ENCODE assay signal across 8 cellular contexts in genomic region chr4:124903995-124904722, GRCh38.
DNase-seq lines count a peak whose midpoint lies in the region; ATAC-seq and TF ChIP-seq lines count a peak whose summit lies in the region.

No MANE protein-coding gene starts in this region.

- no peak for TF ChIP-seq CTCF in HCT116 (IDR thresholded peaks at IDR 0.05 in 2 of 3, conservative IDR thresholded peaks at IDR 0.05 in 1 of 3; ENCODE audit: borderline replicate concordance in 1 of 3, insufficient read depth in 1 of 3, low read depth in 2 of 3, low read length in 2 of 3)
- TF ChIP-seq CTCF in gastrocnemius medialis (IDR thresholded peaks at IDR 0.05 in 4 of 5, conservative IDR thresholded peaks at IDR 0.05 in 1 of 5): no peak

- H3K9ac ChIP-seq in HCT116 (ENCODE audit: low read length): peak overlapping the region; percentile 34

- peak overlapping the region; percentile 74 for H3K4me2 ChIP-seq in HCT116 (ENCODE audit: low read length)

- no peaks in the 10 kb centered on the region for H3K9me2 ChIP-seq in HCT116 (ENCODE audit: insufficient read depth)

- intact Hi-C loops in HCT116 (cut with micrococcal nuclease): no loop called here
- intact Hi-C loops in gastrocnemius medialis (cut with DNase I; ENCODE audit: low total_unique reads): loop anchor here (1.0 to 2.0 kb wide), 2 partner anchors 32 to 191 kb away; partner anchors contain the start of gene ANKRD50

- H3K27me3 ChIP-seq in HCT116 (ENCODE audit: insufficient read depth, low read length) (no peaks in the 10 kb centered on the region), gastrocnemius medialis (no peaks in the 10 kb centered on the region)

- H3K36me3 ChIP-seq in HCT116 (ENCODE audit: control insufficient read depth in 1 of 2, insufficient read depth in 2 of 2, low read length in 2 of 2): no peaks in the 10 kb centered on the region
- no peaks in the 10 kb centered on the region for H3K36me3 ChIP-seq in gastrocnemius medialis

- H3K4me3 ChIP-seq in HCT116 (replicated peaks in 1 of 2; ENCODE audit: low read depth in 1 of 2, low read length in 2 of 2) (peak overlapping the region; percentile 9 to 47), gastrocnemius medialis (peak overlapping the region in 3 of 4 donors; percentile 8 to 19 (median 16))

- POLR2A ChIA-PET in HCT116 (lab: Charles Lee): interaction anchor here (1.2 to 1.3 kb wide), 2 partner anchors 12 to 30 kb away, joined by 3 read pairs; no protein-coding TSS in a partner anchor

- RAD21 ChIA-PET in HCT116 (lab: Charles Lee; ENCODE audit: low non-redundant PET in 1 of 2, low total read pairs in 2 of 2, uncharacterized antibody in 2 of 2, unreplicated experiment in 2 of 2): interaction anchor here in 1 of 2 experiments (0.6 kb wide), 1 partner anchor 165 kb away, joined by 3 read pairs; no protein-coding TSS in a partner anchor

- in situ Hi-C loops in gastrocnemius medialis (cut with MboI; ENCODE audit: low sequenced_read_pairs in 4 of 4): no loop called here

- no peaks in the 10 kb centered on the region for H4K20me1 ChIP-seq in HCT116 (ENCODE audit: insufficient read depth)

- H3K79me2 ChIP-seq in HCT116 (ENCODE audit: insufficient read depth, low read length): no peaks in the 10 kb centered on the region

- peak; percentile 47 for DNase-seq in HCT116 (ENCODE audit: low read depth, low spot score)
- DNase-seq in OCI-M1 (lab: John Stamatoyannopoulos, UW): peak; percentile 31
- DNase-seq in fibroblast of the conjunctiva (ENCODE audit: low read depth): peak; percentile 41
- peak; percentile 47 to 78 for DNase-seq in gastrocnemius medialis
- DNase-seq in GDM1 (lab: John Stamatoyannopoulos, UW): no peak

- H3K9me3 ChIP-seq in HCT116 (ENCODE audit: control insufficient read depth in 1 of 2, insufficient read depth in 1 of 2, low read depth in 1 of 2, low read length in 2 of 2) (no peaks in the 10 kb centered on the region), gastrocnemius medialis (no peaks in the 10 kb centered on the region)

- no peak; the same call in 1 of the 2 replicates for TF ChIP-seq RAD21 in HCT116 (IDR thresholded peaks at IDR 0.05; ENCODE audit: low read depth)

- H3K4me1 ChIP-seq in HCT116 (ENCODE audit: control insufficient read depth in 1 of 2, insufficient read depth in 2 of 2, low read length in 2 of 2) (peaks cover 17 to 21% of the 10 kb centered on the region in 2 experiments), gastrocnemius medialis (peaks cover 30 to 32% of the 10 kb centered on the region in 2 donors)

- ATAC-seq in HCT116 (peak; percentile 87), gastrocnemius medialis (peak; percentile 97 to 98), GM21423 (IDR thresholded peaks at IDR 0.05; ENCODE audit: unreplicated experiment) (no peak), GM19035 (IDR thresholded peaks at IDR 0.05; ENCODE audit: unreplicated experiment) (no peak), GM21737 (IDR thresholded peaks at IDR 0.05; ENCODE audit: unreplicated experiment) (no peak)

- H2AFZ ChIP-seq in HCT116 (ENCODE audit: low read depth, low read length, poor library complexity, severe bottlenecking): peak overlapping the region; percentile 94

- CTCF ChIA-PET in HCT116 (lab: Charles Lee): no interaction called here

- no TSS peak for BruUV-seq in HCT116 (replicated peaks; lab: Mats Ljungman, UMichigan)

- H3K27ac ChIP-seq in HCT116 (ENCODE audit: low read depth, low read length) (peak overlapping the region; percentile 48), gastrocnemius medialis (peak overlapping the region; percentile 33 to 76 (median 52))

- TF ChIP-seq POLR2A in HCT116 (IDR thresholded peaks at IDR 0.05; ENCODE audit: borderline replicate concordance, extremely low read depth, insufficient read depth, insufficient read length): no peak
- no peak for TF ChIP-seq POLR2A in gastrocnemius medialis (IDR thresholded peaks at IDR 0.05)

TF ChIP-seq in HCT116, 20 proteins besides CTCF, POLR2A, EP300 and RAD21:
- TF ChIP-seq YY1 (IDR thresholded peaks at IDR 0.05; ENCODE audit: extremely low read depth, insufficient replicate concordance, low read depth, low read length) (peak; percentile 75), TCF7L2 (IDR thresholded peaks at IDR 0.05; ENCODE audit: borderline replicate concordance, extremely low read depth, insufficient read depth, insufficient read length) (peak; percentile 24), POLR2AphosphoS5 (IDR thresholded peaks at IDR 0.05; ENCODE audit: low read depth, low read length) (peak; percentile 24; the same call in 1 of the 2 replicates), SIN3A (IDR thresholded peaks at IDR 0.05; ENCODE audit: low read depth) (no peak)

Comparison
In these comparisons a context has a peak if more than half of its experiments do, and no peak if none do; other contexts are left out.
1. ATAC-seq: peak in HCT116 (single experiment) and gastrocnemius medialis (2 of 2); none in GM21423 (single experiment), GM19035 (single experiment) and GM21737 (single experiment).